ENCODE assay signal across 14 cellular contexts in the genomic region with DNA sequence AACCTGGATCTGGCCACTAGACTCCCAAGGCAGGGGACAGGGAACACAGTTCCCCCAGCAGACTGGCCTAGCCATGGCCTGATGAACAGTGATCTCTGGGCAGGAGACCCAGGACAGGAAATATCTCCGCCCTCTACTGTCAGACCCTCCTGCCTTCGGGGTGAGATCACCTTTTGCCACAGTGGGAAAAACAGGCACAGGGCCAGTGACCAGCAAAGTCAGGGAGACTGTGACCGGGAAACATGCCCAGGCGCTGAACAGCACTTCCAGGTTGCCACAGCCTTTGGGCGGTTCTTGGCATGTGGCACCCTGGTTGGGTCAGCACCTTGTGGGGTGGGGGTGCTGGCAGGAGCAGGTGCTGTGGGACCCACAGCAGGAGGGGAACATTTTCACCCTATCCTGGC. TPM values are rescaled to one million over a fixed set of nuclear protein-coding genes. Genes with fewer than 3 reads are reported as not detected.
DNase-seq lines count a peak whose midpoint lies in the region; ATAC-seq, FAIRE-seq and TF ChIP-seq lines count a peak whose summit lies in the region.
"Had no signal": no experiment of that assay in that cellular context is flagged by ENCODE, and none has a peak within 500 bp of the region (broad histone marks: within the 10 kb centered on the region; RNA-seq: fewer than 3 reads in every experiment).

No MANE protein-coding gene starts in this region.

- POLR2A ChIA-PET in RWPE1 (lab: Yijun Ruan, JAX; ENCODE audit: low non-redundant PET): no interaction called here

- CTCF ChIA-PET in RWPE1 (lab: Yijun Ruan, JAX): no interaction called here

- no peaks in the 10 kb centered on the region for H3K27me3 Mint-ChIP-seq in progenitor cell of endocrine pancreas

- peak; percentile 33 for DNase-seq in DMS53 (lab: John Stamatoyannopoulos, UW)
- no peak for DNase-seq in DMS53 treated with DMSO at 0.1 percent for 48 hours (lab: John Stamatoyannopoulos, UW; ENCODE audit: unreplicated experiment)
- DNase-seq in RWPE1 (ENCODE audit: low spot score): no peak
- peak; percentile 89 for DNase-seq in glomerular visceral epithelial cell (ENCODE audit: extremely low spot score)
- DNase-seq in progenitor cell of endocrine pancreas (ENCODE audit: low spot score, unreplicated experiment): no peak
- DNase-seq in GM19238 (ENCODE audit: insufficient read length, low spot score): no peak
- no peak for DNase-seq in frontal cortex (ENCODE audit: low spot score in 2 of 2)
- DNase-seq: 8988T; activated CD4-positive, alpha-beta T cell treated with anti-CD3 and anti-CD28 coated beads, Interleukin-2, amount 50 U/mL, for 1 hour; effector CD8-positive, alpha-beta T cell; MV-4-11; NCI-H82 had no signal

- H3K4me3 Mint-ChIP-seq in progenitor cell of endocrine pancreas (ENCODE audit: low read depth): peak overlapping the region; percentile 48

- ATAC-seq in GM21447 (IDR thresholded peaks at IDR 0.05; ENCODE audit: unreplicated experiment): no peak
- ATAC-seq: activated naive CD4-positive, alpha-beta T cell treated with anti-CD3 and anti-CD28 coated beads, Interleukin-2, amount 50 U/mL, for 72 hours had no signal

- peak overlapping the region; percentile 72 for H3K27ac ChIP-seq in RWPE1

- TF ChIP-seq CTCF in RWPE1 (conservative IDR thresholded peaks at IDR 0.05; ENCODE audit: low read depth) (no peak), progenitor cell of endocrine pancreas (IDR thresholded peaks at IDR 0.05; ENCODE audit: unreplicated experiment) (no peak)

- peaks cover 2% of the 10 kb centered on the region for H3K36me3 Mint-ChIP-seq in progenitor cell of endocrine pancreas (ENCODE audit: insufficient read depth)

- H3K9me3 Mint-ChIP-seq in progenitor cell of endocrine pancreas (ENCODE audit: low read depth): no peaks in the 10 kb centered on the region

- FAIRE-seq in frontal cortex (lab: Jason Lieb, UNC): no peak

- H3K4me1 Mint-ChIP-seq in progenitor cell of endocrine pancreas (ENCODE audit: low read depth): peaks cover 8% of the 10 kb centered on the region

- no peak overlapping the region for H3K27ac Mint-ChIP-seq in progenitor cell of endocrine pancreas
- H3K27ac Mint-ChIP-seq: activated naive CD4-positive, alpha-beta T cell treated with anti-CD3 and anti-CD28 coated beads, Interleukin-2, amount 50 U/mL, for 72 hours had no signal

RNA-seq across cellular contexts. Expression of a gene that starts 8.9 kb away (rescaled TPM):
- 19.7 and 21.8 TPM in 2 replicates for total RNA-seq in progenitor cell of endocrine pancreas
- 44.8 TPM for total RNA-seq in frontal cortex

RNA-seq across cellular contexts. Expression of a gene that starts 34.5 kb away (rescaled TPM):
- total RNA-seq in progenitor cell of endocrine pancreas (13.0 and 13.7 TPM in 2 replicates), frontal cortex (25.3 TPM)

RNA-seq across cellular contexts. Expression of a gene that starts 58.7 kb away (rescaled TPM):
- total RNA-seq in progenitor cell of endocrine pancreas (233 and 273 TPM in 2 replicates), frontal cortex (671 TPM)

Comparison
In these comparisons a context has a peak if more than half of its experiments do, and no peak if none do; other contexts are left out.
1. DNase-seq: peak in DMS53 (single experiment) and glomerular visceral epithelial cell (single experiment); none in DMS53 treated with DMSO at 0.1 percent for 48 hours (single experiment), RWPE1 (single experiment), progenitor cell of endocrine pancreas (single experiment), GM19238 (single experiment) and frontal cortex (0 of 2).